13 cellular contexts compared by ENCODE assay signal in genomic region chr5:94744906-94745305, GRCh38.
"Had no signal": no experiment of that assay in that cellular context is flagged by ENCODE, and none has a peak within 500 bp of the region (broad histone marks: within the 10 kb centered on the region; RNA-seq: fewer than 3 reads in every experiment).

No MANE protein-coding gene starts in this region.

- H3K9me3 ChIP-seq: ascending aorta, esophagus muscularis mucosa, psoas muscle, sigmoid colon, thoracic aorta had no signal

- H3K36me3 ChIP-seq: ascending aorta, esophagus muscularis mucosa, sigmoid colon, thoracic aorta had no signal

- DNase-seq: activated CD4-positive, alpha-beta T cell treated with anti-CD3 and anti-CD28 coated beads, Interleukin-2, amount 10 ng/mL, durations not matched to agents 7 days and 5 days; activated CD4-positive, CD25-positive, alpha-beta regulatory T cell; activated CD8-positive, alpha-beta memory T cell treated with anti-CD3 and anti-CD28 coated beads for 24 hours; activated naive CD4-positive, alpha-beta T cell treated with Interleukin-2 at 50 U/mL for 16 hours; activated naive CD8-positive, alpha-beta T cell treated with anti-CD3 and anti-CD28 coated beads, Interleukin-2, amount 50 U/mL, for 24 hours; psoas muscle; sigmoid colon; stimulated activated CD4-positive, alpha-beta T cell treated with anti-CD3 and anti-CD28 coated beads, Interleukin-2, amount 100 ng/mL, for 24 hours; stimulated activated naive CD8-positive, alpha-beta T cell treated with anti-CD3 and anti-CD28 coated beads, Interleukin-15, amount 100 ng/mL, for 72 hours had no signal

- H3K27ac ChIP-seq: ascending aorta, esophagus muscularis mucosa, psoas muscle, sigmoid colon, thoracic aorta had no signal

- H3K4me1 ChIP-seq: ascending aorta, esophagus muscularis mucosa, psoas muscle, sigmoid colon had no signal

- H3K27me3 ChIP-seq: ascending aorta, esophagus muscularis mucosa, sigmoid colon had no signal

- H3K4me3 ChIP-seq: ascending aorta, esophagus muscularis mucosa, psoas muscle, sigmoid colon, thoracic aorta had no signal

- ATAC-seq: activated naive CD8-positive, alpha-beta T cell treated with anti-CD3 and anti-CD28 coated beads, Interleukin-2, amount 50 U/mL, for 24 hours; left lobe of liver; psoas muscle; stimulated activated naive CD8-positive, alpha-beta T cell treated with anti-CD3 and anti-CD28 coated beads, Interleukin-15, amount 100 ng/mL, for 72 hours had no signal
